In the genomic region with DNA sequence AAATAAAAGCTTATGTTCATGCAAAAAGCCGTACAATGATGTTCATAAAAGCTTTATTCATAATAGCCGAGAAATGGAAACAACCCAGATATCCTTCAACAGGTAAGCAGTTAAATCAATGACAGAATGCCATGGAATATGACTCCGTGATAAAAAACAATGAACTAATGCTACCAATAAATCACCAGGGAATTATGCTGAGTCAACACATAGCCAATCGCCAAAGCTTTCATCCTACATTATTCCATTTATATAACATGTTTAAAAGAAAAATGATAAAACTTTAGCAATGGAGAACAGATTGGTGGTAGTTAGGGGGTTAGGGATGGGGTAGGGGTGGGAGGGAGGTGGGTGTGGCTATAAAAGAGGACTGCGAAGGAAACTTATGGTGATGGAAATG, we compare ENCODE assay signal across 23 cellular contexts.
DNase-seq lines count a peak whose midpoint lies in the region; ATAC-seq, FAIRE-seq and TF ChIP-seq lines count a peak whose summit lies in the region.
"Had no signal": no experiment of that assay in that cellular context is flagged by ENCODE, and none has a peak within 500 bp of the region (broad histone marks: within the 10 kb centered on the region; RNA-seq: fewer than 3 reads in every experiment).

No MANE protein-coding gene starts in this region.

- H3K27me3 ChIP-seq in IMR-90 (ENCODE audit: control insufficient read depth, insufficient read depth, low read length), result no peaks in the 10 kb centered on the region
- no peaks in the 10 kb centered on the region for H3K27me3 ChIP-seq in H1 (replicated peaks in 1 of 4; ENCODE audit: control insufficient read depth in 3 of 4, extremely low read depth in 1 of 4, insufficient read depth in 3 of 4, low read length in 3 of 4)
- H3K27me3 ChIP-seq: BLaER1 treated with 17β-estradiol and CSF1 and Interleukin-3, amounts not matched to agents 10 nM and 100 nM had no signal

- H4K91ac ChIP-seq in IMR-90 (ENCODE audit: insufficient read depth, low read depth, low read length), result no peak overlapping the region
- no peak overlapping the region for H4K91ac ChIP-seq in H1 (replicated peaks; ENCODE audit: insufficient read length, low read length)

- H3K4ac ChIP-seq in IMR-90 (ENCODE audit: low read depth, low read length), result no peak overlapping the region
- no peak overlapping the region for H3K4ac ChIP-seq in H1 (replicated peaks; ENCODE audit: insufficient read length, low read depth, low read length)

- H3K23me2 ChIP-seq in H1 (ENCODE audit: low read depth, low read length), result no peaks in the 10 kb centered on the region

- H3K14ac ChIP-seq in IMR-90 (replicated peaks; ENCODE audit: low read depth, low read length) (no peak overlapping the region), H1 (ENCODE audit: insufficient read length) (no peak overlapping the region)

- no peak overlapping the region for H3K4me3 ChIP-seq in A549
- H3K4me3 ChIP-seq in IMR-90 (ENCODE audit: insufficient read depth, low read depth, low read length), result no peak overlapping the region
- H3K4me3 ChIP-seq in H1 (ENCODE audit: extremely low read depth in 1 of 4, insufficient read depth in 2 of 4, low read depth in 3 of 4, low read length in 4 of 4), result no peak overlapping the region
- H3K4me3 ChIP-seq: BLaER1 treated with 17β-estradiol and CSF1 and Interleukin-3, amounts not matched to agents 10 nM and 100 nM had no signal

- H2BK12ac ChIP-seq in H1 (ENCODE audit: low read depth, low read length), result no peak overlapping the region

- H3K9me3 Mint-ChIP-seq in nephron, result no peaks in the 10 kb centered on the region
- H3K9me3 Mint-ChIP-seq: CD4-positive, alpha-beta T cell; CD8-positive, alpha-beta T cell had no signal

- H3K79me2 ChIP-seq in H1 (ENCODE audit: control insufficient read depth in 1 of 2, insufficient read depth in 2 of 2, low read length in 2 of 2), result no peaks in the 10 kb centered on the region

- WGBS in A549 (ENCODE audit: missing lambda C conversion rate), result 92% methylated on average over 5 of the region's 5 CpGs
- no CpG with 5 or more reads among the region's 5 CpGs for WGBS in IMR-90 (ENCODE audit: extremely low coverage in 2 of 2, insufficient read length in 1 of 2), 2 experiments
- 86% methylated on average over 5 of the region's 5 CpGs; no CpG with 5 or more reads in 1 of the 2 experiments for WGBS in H1 (ENCODE audit: extremely low coverage in 1 of 2, insufficient coverage in 1 of 2, insufficient read length in 1 of 2, insufficient replicate concordance in 2 of 2, low coverage in 1 of 2, low lambda C conversion rate in 2 of 2, missing lambda C conversion rate in 1 of 2), 2 experiments

- no peak overlapping the region for H3K9ac ChIP-seq in IMR-90 (ENCODE audit: low read depth, low read length)
- H3K9ac ChIP-seq in H1 (replicated peaks in 1 of 4; ENCODE audit: extremely low read depth in 1 of 4, low read depth in 3 of 4, low read length in 3 of 4), result no peak overlapping the region
- H3K9ac ChIP-seq: BLaER1 treated with 17β-estradiol and CSF1 and Interleukin-3, amounts not matched to agents 10 nM and 100 nM had no signal

- H3K27me3 Mint-ChIP-seq in nephron (ENCODE audit: low read depth), result peaks cover 11% of the 10 kb centered on the region
- H3K27me3 Mint-ChIP-seq: B cell; CD4-positive, alpha-beta T cell had no signal

- H3K56ac ChIP-seq in IMR-90 (ENCODE audit: extremely low read depth, insufficient read depth, low read length) (no peak overlapping the region), H1 (replicated peaks; ENCODE audit: insufficient read length, low read depth, low read length) (no peak overlapping the region)

- H2BK20ac ChIP-seq in IMR-90 (ENCODE audit: low read depth, low read length) (no peak overlapping the region), H1 (ENCODE audit: low read length) (no peak overlapping the region)

- no peak overlapping the region for H2BK5ac ChIP-seq in IMR-90 (ENCODE audit: low read depth, low read length, poor library complexity, severe bottlenecking)
- no peak overlapping the region for H2BK5ac ChIP-seq in H1 (ENCODE audit: low read depth, low read length)

- no peaks in the 10 kb centered on the region for H3K79me1 ChIP-seq in IMR-90 (ENCODE audit: low read depth in 1 of 2, low read length in 2 of 2)
- H3K79me1 ChIP-seq in H1 (ENCODE audit: low read depth, low read length), result no peaks in the 10 kb centered on the region

- in situ Hi-C loops in IMR-90 (cut with MboI; ENCODE audit: low sequenced_read_pairs), result no loop called here

- no peak for TF ChIP-seq CTCF in A549 (IDR thresholded peaks at IDR 0.05)
- no peak for TF ChIP-seq CTCF in IMR-90 (conservative IDR thresholded peaks at IDR 0.05; ENCODE audit: low read depth, low read length)
- TF ChIP-seq CTCF in H1 (IDR thresholded peaks at IDR 0.05; ENCODE audit: control extremely low read depth in 1 of 3, insufficient read depth in 1 of 3, low read depth in 1 of 3, low read length in 3 of 3), result no peak
- TF ChIP-seq CTCF in nephron (IDR thresholded peaks at IDR 0.05; ENCODE audit: unreplicated experiment in 3 of 3), result no peak

- H4K8ac ChIP-seq in IMR-90 (ENCODE audit: low read depth in 2 of 2, low read length in 2 of 2) (no peak overlapping the region), H1 (ENCODE audit: extremely low read depth, insufficient read depth, low read length) (no peak overlapping the region)

- CTCF ChIA-PET in A549 (lab: Yijun Ruan, JAX) (interaction anchor here (1.1 to 3.1 kb wide), 3 partner anchors 15 to 439 kb away, joined by 3 to 16 read pairs (median 4); no protein-coding TSS in a partner anchor), IMR-90 (lab: Yijun Ruan, JAX) (no interaction called here), H1 (lab: Charles Lee; ENCODE audit: partially characterized antibody) (interaction anchor here (0.7 to 4.2 kb wide), 6 partner anchors 9 to 46 kb away, joined by 3 to 37 read pairs (median 4); no protein-coding TSS in a partner anchor)

- H3K9me1 ChIP-seq in IMR-90 (ENCODE audit: insufficient read depth, low read length), result peaks cover 16% of the 10 kb centered on the region

- H3K36me3 ChIP-seq in IMR-90 (ENCODE audit: control insufficient read depth, insufficient read depth, low read length) (no peaks in the 10 kb centered on the region), H1 (ENCODE audit: control insufficient read depth in 2 of 4, insufficient read depth in 4 of 4, low read length in 3 of 4) (no peaks in the 10 kb centered on the region)
- H3K36me3 ChIP-seq: BLaER1 treated with 17β-estradiol and CSF1 and Interleukin-3, amounts not matched to agents 10 nM and 100 nM had no signal

- H3K18ac ChIP-seq in IMR-90 (ENCODE audit: low read depth, low read length), result no peak overlapping the region
- H3K18ac ChIP-seq in H1 (ENCODE audit: extremely low read depth, low read length), result no peak overlapping the region

- H3K27ac Mint-ChIP-seq in nephron, result peak overlapping the region; percentile 54 to 90 (median 74)
- H3K27ac Mint-ChIP-seq: B cell; CD4-positive, alpha-beta T cell; CD8-positive, alpha-beta T cell had no signal

- dilution Hi-C loops in IMR-90 (cut with HindIII; ENCODE audit: low sequenced_read_pairs, unreplicated experiment), result no loop called here

- TF ChIP-seq RAD21 in A549 (conservative IDR thresholded peaks at IDR 0.05 in 1 of 2, IDR thresholded peaks at IDR 0.05 in 1 of 2) (no peak), IMR-90 (IDR thresholded peaks at IDR 0.05; ENCODE audit: low read length) (no peak), H1 (IDR thresholded peaks at IDR 0.05 in 1 of 2, conservative IDR thresholded peaks at IDR 0.05 in 1 of 2; ENCODE audit: low read depth in 2 of 2, low read length in 2 of 2) (no peak)

- intact Hi-C loops in IMR-90 (cut with micrococcal nuclease), result loop anchor here (10.0 kb wide), 1 partner anchor 290 kb away; no protein-coding TSS in a partner anchor

- no peak overlapping the region for H2AK5ac ChIP-seq in IMR-90 (ENCODE audit: low read depth, low read length)
- no peak overlapping the region for H2AK5ac ChIP-seq in H1 (ENCODE audit: low read depth, low read length)

- no peak for TF ChIP-seq EP300 in A549 (IDR thresholded peaks at IDR 0.05)
- no peak for TF ChIP-seq EP300 in H1 (IDR thresholded peaks at IDR 0.05; ENCODE audit: borderline replicate concordance in 1 of 2, low read depth in 2 of 2, low read length in 2 of 2)

- H2BK15ac ChIP-seq in IMR-90 (ENCODE audit: low read depth, low read length), result no peak overlapping the region
- no peak overlapping the region for H2BK15ac ChIP-seq in H1 (ENCODE audit: low read length)

- H4K20me1 ChIP-seq in IMR-90 (ENCODE audit: insufficient read depth, low read length) (no peaks in the 10 kb centered on the region), H1 (replicated peaks in 1 of 2; ENCODE audit: control insufficient read depth in 1 of 2, insufficient read depth in 2 of 2, low read length in 2 of 2) (no peaks in the 10 kb centered on the region)

- POLR2A ChIA-PET in A549 (lab: Yijun Ruan, JAX) (no interaction called here), IMR-90 (lab: Charles Lee; ENCODE audit: unreplicated experiment) (no interaction called here), H1 (lab: Charles Lee; ENCODE audit: partially characterized antibody) (no interaction called here)

- H3K9me3 ChIP-seq in A549, result no peaks in the 10 kb centered on the region
- H3K9me3 ChIP-seq in IMR-90 (ENCODE audit: control insufficient read depth, insufficient read depth, low read length), result no peaks in the 10 kb centered on the region
- no peaks in the 10 kb centered on the region for H3K9me3 ChIP-seq in H1 (ENCODE audit: insufficient read depth in 2 of 2, low read depth in 1 of 2, low read length in 1 of 2)
- H3K9me3 ChIP-seq: BLaER1 treated with 17β-estradiol and CSF1 and Interleukin-3, amounts not matched to agents 10 nM and 100 nM; Caco-2 had no signal

- H2BK120ac ChIP-seq in IMR-90 (ENCODE audit: low read depth, low read length), result no peak overlapping the region
- no peak overlapping the region for H2BK120ac ChIP-seq in H1 (replicated peaks; ENCODE audit: low read depth, low read length)

- H4K5ac ChIP-seq in IMR-90 (ENCODE audit: low read depth, low read length) (no peak overlapping the region), H1 (ENCODE audit: insufficient read length, low read depth, low read length) (no peak overlapping the region)

- ATAC-seq in A549 (no peak), IMR-90 (ENCODE audit: low read depth) (no peak), HG03025 (IDR thresholded peaks at IDR 0.05; ENCODE audit: low FRiP score, unreplicated experiment) (no peak), HG03521 (IDR thresholded peaks at IDR 0.05; ENCODE audit: unreplicated experiment) (no peak)
- ATAC-seq: CD8-positive, alpha-beta T cell had no signal

- DNase-seq in A549 (ENCODE audit: low read depth in 1 of 2, low spot score in 1 of 2) (no peak), IMR-90 (no peak), H1 (ENCODE audit: low read depth in 1 of 2, low spot score in 2 of 2) (no peak), HTR-8/SVneo (ENCODE audit: insufficient read length, low spot score) (no peak)
- DNase-seq: 8988T; AML-193; Caco-2; Calu3; CD4-positive, alpha-beta T cell; CD8-positive, alpha-beta T cell; DMS79 treated with DMSO at 0.1 percent for 48 hours; GF-D8 had no signal

- no peak overlapping the region for H3K4me3 Mint-ChIP-seq in nephron
- H3K4me3 Mint-ChIP-seq: B cell; CD4-positive, alpha-beta T cell; CD8-positive, alpha-beta T cell had no signal

- TF ChIP-seq POLR2A in A549 (IDR thresholded peaks at IDR 0.05; ENCODE audit: low read length) (no peak), IMR-90 (IDR thresholded peaks at IDR 0.05; ENCODE audit: low read depth, low read length) (no peak), H1 (IDR thresholded peaks at IDR 0.05; ENCODE audit: control extremely low read depth in 1 of 2, low read depth in 2 of 2, low read length in 2 of 2) (no peak)

- H3K23ac ChIP-seq in IMR-90 (ENCODE audit: low read depth, low read length), result no peak overlapping the region
- H3K23ac ChIP-seq in H1 (ENCODE audit: insufficient read length), result no peak overlapping the region

- peaks cover 45% of the 10 kb centered on the region for H3K4me1 ChIP-seq in A549
- peaks cover 16% of the 10 kb centered on the region for H3K4me1 ChIP-seq in IMR-90 (ENCODE audit: control insufficient read depth, insufficient read depth, low read length)
- peaks cover 8 to 20% (median 13%) of the 10 kb centered on the region in 4 experiments for H3K4me1 ChIP-seq in H1 (replicated peaks in 1 of 4; ENCODE audit: control insufficient read depth in 3 of 4, insufficient read depth in 4 of 4, low read length in 3 of 4)

- FAIRE-seq in A549 (lab: Jason Lieb, UNC) (no peak), H1 (lab: Jason Lieb, UNC) (no peak), HTR-8/SVneo (lab: Jason Lieb, UNC) (no peak)
- FAIRE-seq: A204.1, D721Med, G401.6, GM12891, GM19239 had no signal

- H2AK9ac ChIP-seq in IMR-90 (replicated peaks; ENCODE audit: low read depth, low read length, poor library complexity), result no peak overlapping the region

- H3K4me2 ChIP-seq in A549 (no peak overlapping the region), IMR-90 (ENCODE audit: low read depth, low read length) (no peak overlapping the region), H1 (ENCODE audit: insufficient read depth in 1 of 2, low read depth in 2 of 2, low read length in 2 of 2) (no peak overlapping the region)
- H3K4me2 ChIP-seq: BLaER1 treated with 17β-estradiol and CSF1 and Interleukin-3, amounts not matched to agents 10 nM and 100 nM had no signal

- peaks cover 93% of the 10 kb centered on the region for H3K4me1 Mint-ChIP-seq in nephron
- H3K4me1 Mint-ChIP-seq: B cell had no signal

- H3K27ac ChIP-seq in A549, result peak overlapping the region; percentile 4 to 45; a peak in 1 of 6 replicates
- H3K27ac ChIP-seq in IMR-90 (ENCODE audit: insufficient read depth, low read length), result no peak overlapping the region
- no peak overlapping the region for H3K27ac ChIP-seq in H1 (ENCODE audit: low read depth, low read length)
- H3K27ac ChIP-seq: BLaER1 treated with 17β-estradiol and CSF1 and Interleukin-3, amounts not matched to agents 10 nM and 100 nM; C4-2B had no signal

- no peak overlapping the region for H2AFZ ChIP-seq in IMR-90 (replicated peaks; ENCODE audit: low read length, poor library complexity)
- no peak overlapping the region for H2AFZ ChIP-seq in H1 (ENCODE audit: low read length)

- no TSS peak for BruUV-seq in IMR-90 (replicated peaks; lab: Mats Ljungman, UMichigan)

- no peaks in the 10 kb centered on the region for H3K36me3 Mint-ChIP-seq in nephron (ENCODE audit: low read depth)
- H3K36me3 Mint-ChIP-seq: CD8-positive, alpha-beta T cell had no signal

Comparison
In these comparisons a context has a peak if more than half of its experiments do, and no peak if none do; other contexts are left out.
1. H3K27ac ChIP-seq: peak in A549 (2 of 2); none in IMR-90 (single experiment) and H1 (single experiment).
2. Of the 18 proteins assayed by ChIP-seq in both H1 and A549: peak only in H1: none; only in A549: none; in both: MAFK; in neither: 17.